Comparison of ENCODE assay signal across 10 cellular contexts in genomic region chr13:49112782-49113525, GRCh38.
DNase-seq lines count a peak whose midpoint lies in the region; ATAC-seq and TF ChIP-seq lines count a peak whose summit lies in the region.
"Had no signal": no experiment of that assay in that cellular context is flagged by ENCODE, and none has a peak within 500 bp of the region (broad histone marks: within the 10 kb centered on the region; RNA-seq: fewer than 3 reads in every experiment).

No MANE protein-coding gene starts in this region.

- TF ChIP-seq CTCF in glutamatergic neuron (IDR thresholded peaks at IDR 0.05; ENCODE audit: partially characterized antibody, unreplicated experiment) (no peak), progenitor cell of endocrine pancreas (IDR thresholded peaks at IDR 0.05; ENCODE audit: unreplicated experiment) (no peak)

- CTCF ChIA-PET in T-cell (lab: Charles Lee), result no interaction called here

- peak; percentile 44 for DNase-seq in NCI-H82 (lab: John Stamatoyannopoulos, UW)
- no peak for DNase-seq in NCI-H82 treated with DMSO at 0.1 percent for 48 hours (lab: John Stamatoyannopoulos, UW; ENCODE audit: unreplicated experiment)
- DNase-seq in T-cell, result no peak
- no peak for DNase-seq in glutamatergic neuron
- DNase-seq in progenitor cell of endocrine pancreas (ENCODE audit: low spot score, unreplicated experiment), result no peak
- DNase-seq in NCI-H524 (lab: John Stamatoyannopoulos, UW), result no peak
- no peak for DNase-seq in activated CD4-positive, alpha-beta T cell treated with anti-CD3 and anti-CD28 coated beads, Interleukin-2, amount 50 U/mL, for 48 hours
- DNase-seq: Peyer's patch, small intestine had no signal

- peak overlapping the region; percentile 17 to 52 (median 26) for H3K4me3 Mint-ChIP-seq in T-cell
- peak overlapping the region; percentile 73 for H3K4me3 Mint-ChIP-seq in glutamatergic neuron (ENCODE audit: unreplicated experiment)
- H3K4me3 Mint-ChIP-seq in progenitor cell of endocrine pancreas (ENCODE audit: low read depth), result peak overlapping the region; percentile 62

- POLR2A ChIA-PET in T-cell (lab: Charles Lee), result no interaction called here

- H3K9me3 Mint-ChIP-seq in T-cell (no peaks in the 10 kb centered on the region), glutamatergic neuron (ENCODE audit: unreplicated experiment) (peaks cover 3% of the 10 kb centered on the region), progenitor cell of endocrine pancreas (ENCODE audit: low read depth) (peaks cover 7% of the 10 kb centered on the region)

- H3K27ac Mint-ChIP-seq in T-cell, result peak overlapping the region; percentile 19 to 68
- H3K27ac Mint-ChIP-seq in glutamatergic neuron (ENCODE audit: unreplicated experiment), result peak overlapping the region; percentile 62
- peak overlapping the region; percentile 94 for H3K27ac Mint-ChIP-seq in progenitor cell of endocrine pancreas

- ATAC-seq in T-cell (replicated peaks in 1 of 4), result no peak
- ATAC-seq in HG02840 (IDR thresholded peaks at IDR 0.05; ENCODE audit: low FRiP score, unreplicated experiment), result no peak

- H3K4me1 Mint-ChIP-seq in T-cell (peaks cover 39 to 51% (median 50%) of the 10 kb centered on the region in 3 donors), glutamatergic neuron (ENCODE audit: low read depth, unreplicated experiment) (peaks cover 11% of the 10 kb centered on the region), progenitor cell of endocrine pancreas (ENCODE audit: low read depth) (peaks cover 23% of the 10 kb centered on the region)

- H3K27me3 Mint-ChIP-seq in T-cell (no peaks in the 10 kb centered on the region), glutamatergic neuron (ENCODE audit: unreplicated experiment) (no peaks in the 10 kb centered on the region), progenitor cell of endocrine pancreas (no peaks in the 10 kb centered on the region)

- peaks cover 27% of the 10 kb centered on the region for H3K36me3 Mint-ChIP-seq in T-cell
- peaks cover 8% of the 10 kb centered on the region for H3K36me3 Mint-ChIP-seq in glutamatergic neuron (ENCODE audit: unreplicated experiment)
- peaks cover 28% of the 10 kb centered on the region for H3K36me3 Mint-ChIP-seq in progenitor cell of endocrine pancreas (ENCODE audit: insufficient read depth)

Comparison
In these comparisons a context has a peak if more than half of its experiments do, and no peak if none do; other contexts are left out.
1. H3K27ac Mint-ChIP-seq: peak in every context shown above with its lines; median percentile 94 in progenitor cell of endocrine pancreas; 62 in glutamatergic neuron; 44 in T-cell.